In the genomic region with DNA sequence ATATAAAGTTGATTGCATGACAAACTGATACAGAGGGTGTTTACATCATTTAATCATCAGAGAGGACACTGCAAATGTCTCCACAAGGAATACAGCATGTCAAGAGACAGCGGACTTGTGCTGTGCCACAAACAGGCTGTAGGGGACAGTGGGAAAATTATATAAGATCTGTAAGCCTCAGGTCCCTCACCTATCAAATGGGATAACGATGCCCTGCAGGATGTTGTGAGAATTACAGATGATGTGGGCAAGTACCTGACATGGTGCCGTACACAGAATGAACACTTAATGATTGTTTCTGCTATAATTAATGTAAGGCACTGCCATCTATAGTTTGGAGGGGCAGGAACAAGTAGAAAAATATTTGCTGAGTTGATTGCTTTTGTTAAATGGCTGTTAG, we compare ENCODE assay signal across 2 cellular contexts.
TF ChIP-seq lines count a peak whose summit lies in the region.

No MANE protein-coding gene starts in this region.

TF ChIP-seq in HCT116, 20 proteins besides CTCF, POLR2A, EP300 and RAD21 (continued from another document):
- TF ChIP-seq, protein P1, sequence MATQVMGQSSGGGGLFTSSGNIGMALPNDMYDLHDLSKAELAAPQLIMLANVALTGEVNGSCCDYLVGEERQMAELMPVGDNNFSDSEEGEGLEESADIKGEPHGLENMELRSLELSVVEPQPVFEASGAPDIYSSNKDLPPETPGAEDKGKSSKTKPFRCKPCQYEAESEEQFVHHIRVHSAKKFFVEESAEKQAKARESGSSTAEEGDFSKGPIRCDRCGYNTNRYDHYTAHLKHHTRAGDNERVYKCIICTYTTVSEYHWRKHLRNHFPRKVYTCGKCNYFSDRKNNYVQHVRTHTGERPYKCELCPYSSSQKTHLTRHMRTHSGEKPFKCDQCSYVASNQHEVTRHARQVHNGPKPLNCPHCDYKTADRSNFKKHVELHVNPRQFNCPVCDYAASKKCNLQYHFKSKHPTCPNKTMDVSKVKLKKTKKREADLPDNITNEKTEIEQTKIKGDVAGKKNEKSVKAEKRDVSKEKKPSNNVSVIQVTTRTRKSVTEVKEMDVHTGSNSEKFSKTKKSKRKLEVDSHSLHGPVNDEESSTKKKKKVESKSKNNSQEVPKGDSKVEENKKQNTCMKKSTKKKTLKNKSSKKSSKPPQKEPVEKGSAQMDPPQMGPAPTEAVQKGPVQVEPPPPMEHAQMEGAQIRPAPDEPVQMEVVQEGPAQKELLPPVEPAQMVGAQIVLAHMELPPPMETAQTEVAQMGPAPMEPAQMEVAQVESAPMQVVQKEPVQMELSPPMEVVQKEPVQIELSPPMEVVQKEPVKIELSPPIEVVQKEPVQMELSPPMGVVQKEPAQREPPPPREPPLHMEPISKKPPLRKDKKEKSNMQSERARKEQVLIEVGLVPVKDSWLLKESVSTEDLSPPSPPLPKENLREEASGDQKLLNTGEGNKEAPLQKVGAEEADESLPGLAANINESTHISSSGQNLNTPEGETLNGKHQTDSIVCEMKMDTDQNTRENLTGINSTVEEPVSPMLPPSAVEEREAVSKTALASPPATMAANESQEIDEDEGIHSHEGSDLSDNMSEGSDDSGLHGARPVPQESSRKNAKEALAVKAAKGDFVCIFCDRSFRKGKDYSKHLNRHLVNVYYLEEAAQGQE (IDR thresholded peaks at IDR 0.05; ENCODE audit: low read depth): no peak
- TF ChIP-seq ZNF274 (IDR thresholded peaks at IDR 0.05; ENCODE audit: low read depth, low read length) (no peak), POLR2AphosphoS5 (IDR thresholded peaks at IDR 0.05; ENCODE audit: low read depth, low read length) (no peak)

TF ChIP-seq in liver, 16 proteins besides CTCF, POLR2A, EP300 and RAD21 (continued from another document):
- TF ChIP-seq RXRA (IDR thresholded peaks at IDR 0.05): no peak
- TF ChIP-seq GABPA (IDR thresholded peaks at IDR 0.05 in 1 of 2, conservative IDR thresholded peaks at IDR 0.05 in 1 of 2): no peak
- TF ChIP-seq, protein P2, sequence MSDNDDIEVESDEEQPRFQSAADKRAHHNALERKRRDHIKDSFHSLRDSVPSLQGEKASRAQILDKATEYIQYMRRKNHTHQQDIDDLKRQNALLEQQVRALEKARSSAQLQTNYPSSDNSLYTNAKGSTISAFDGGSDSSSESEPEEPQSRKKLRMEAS (IDR thresholded peaks at IDR 0.05): no peak
- TF ChIP-seq, protein P3, sequence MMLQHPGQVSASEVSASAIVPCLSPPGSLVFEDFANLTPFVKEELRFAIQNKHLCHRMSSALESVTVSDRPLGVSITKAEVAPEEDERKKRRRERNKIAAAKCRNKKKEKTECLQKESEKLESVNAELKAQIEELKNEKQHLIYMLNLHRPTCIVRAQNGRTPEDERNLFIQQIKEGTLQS (IDR thresholded peaks at IDR 0.05): no peak
- TF ChIP-seq, protein P4, sequence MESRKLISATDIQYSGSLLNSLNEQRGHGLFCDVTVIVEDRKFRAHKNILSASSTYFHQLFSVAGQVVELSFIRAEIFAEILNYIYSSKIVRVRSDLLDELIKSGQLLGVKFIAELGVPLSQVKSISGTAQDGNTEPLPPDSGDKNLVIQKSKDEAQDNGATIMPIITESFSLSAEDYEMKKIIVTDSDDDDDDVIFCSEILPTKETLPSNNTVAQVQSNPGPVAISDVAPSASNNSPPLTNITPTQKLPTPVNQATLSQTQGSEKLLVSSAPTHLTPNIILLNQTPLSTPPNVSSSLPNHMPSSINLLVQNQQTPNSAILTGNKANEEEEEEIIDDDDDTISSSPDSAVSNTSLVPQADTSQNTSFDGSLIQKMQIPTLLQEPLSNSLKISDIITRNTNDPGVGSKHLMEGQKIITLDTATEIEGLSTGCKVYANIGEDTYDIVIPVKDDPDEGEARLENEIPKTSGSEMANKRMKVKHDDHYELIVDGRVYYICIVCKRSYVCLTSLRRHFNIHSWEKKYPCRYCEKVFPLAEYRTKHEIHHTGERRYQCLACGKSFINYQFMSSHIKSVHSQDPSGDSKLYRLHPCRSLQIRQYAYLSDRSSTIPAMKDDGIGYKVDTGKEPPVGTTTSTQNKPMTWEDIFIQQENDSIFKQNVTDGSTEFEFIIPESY (IDR thresholded peaks at IDR 0.05): no peak
- no peak for TF ChIP-seq FOXA2 (IDR thresholded peaks at IDR 0.05)
- no peak for TF ChIP-seq TAF1 (conservative IDR thresholded peaks at IDR 0.05)
